15 cellular contexts compared by ENCODE assay signal in the genomic region with DNA sequence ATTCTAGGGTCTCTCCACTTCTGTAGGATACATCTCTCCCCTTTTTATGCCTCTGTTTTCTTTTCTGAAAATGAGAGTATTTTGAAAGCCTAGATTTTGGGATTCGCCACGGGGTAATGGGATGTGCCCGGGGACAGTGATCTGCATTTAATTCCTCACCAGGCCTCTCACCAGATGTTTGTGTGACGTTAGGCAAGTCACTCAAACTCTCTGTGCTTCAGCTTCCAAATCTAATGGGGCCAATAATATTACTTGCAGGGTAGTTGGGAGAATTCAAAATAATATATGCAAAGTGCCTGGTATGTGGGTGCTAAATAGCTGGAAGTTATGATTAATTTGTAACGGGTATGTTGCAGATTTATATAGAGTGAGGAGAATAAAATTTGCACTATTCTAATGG.
"Had no signal": no experiment of that assay in that cellular context is flagged by ENCODE, and none has a peak within 500 bp of the region (broad histone marks: within the 10 kb centered on the region; RNA-seq: fewer than 3 reads in every experiment).

No MANE protein-coding gene starts in this region.

- DNase-seq: activated CD4-positive, alpha-beta T cell treated with anti-CD3 and anti-CD28 coated beads for 36 hours; activated CD4-positive, alpha-beta T cell treated with anti-CD3 and anti-CD28 coated beads, Interleukin-2, amount 50 U/mL, for 48 hours; activated CD8-positive, alpha-beta memory T cell treated with anti-CD3 and anti-CD28 coated beads, Interleukin-2, amount 10 ng/mL, durations not matched to agents 7 days and 5 days; amniotic stem cell; erythroblast; kidney glomerular epithelial cell; naive B cell; spleen had no signal

- ATAC-seq: activated CD4-positive, alpha-beta T cell treated with anti-CD3 and anti-CD28 coated beads for 36 hours; activated CD8-positive, alpha-beta memory T cell treated with anti-CD3 and anti-CD28 coated beads, Interleukin-2, amount 10 ng/mL, durations not matched to agents 7 days and 5 days had no signal

- H3K9me3 ChIP-seq: heart left ventricle, neutrophil, uterus had no signal

- H3K4me1 ChIP-seq: uterus had no signal

- H3K4me3 ChIP-seq: heart left ventricle, uterus had no signal

- H3K27ac ChIP-seq: neutrophil, spleen, uterus had no signal

- H3K27me3 Mint-ChIP-seq: activated CD4-positive, alpha-beta T cell treated with anti-CD3 and anti-CD28 coated beads for 36 hours; activated CD8-positive, alpha-beta memory T cell treated with anti-CD3 and anti-CD28 coated beads, Interleukin-2, amount 10 ng/mL, durations not matched to agents 7 days and 5 days; activated naive CD8-positive, alpha-beta T cell had no signal

- H3K4me3 Mint-ChIP-seq: activated CD4-positive, alpha-beta T cell treated with anti-CD3 and anti-CD28 coated beads for 36 hours; endodermal cell; naive B cell; WTC11 had no signal

- H3K36me3 ChIP-seq: heart left ventricle, neutrophil, spleen, uterus had no signal

- H3K27ac Mint-ChIP-seq: activated CD4-positive, alpha-beta T cell treated with anti-CD3 and anti-CD28 coated beads for 36 hours; activated CD8-positive, alpha-beta memory T cell treated with anti-CD3 and anti-CD28 coated beads, Interleukin-2, amount 10 ng/mL, durations not matched to agents 7 days and 5 days; activated naive CD8-positive, alpha-beta T cell; endodermal cell; memory B cell; WTC11 had no signal

- H3K36me3 Mint-ChIP-seq: activated naive CD8-positive, alpha-beta T cell had no signal

- H3K27me3 ChIP-seq: heart left ventricle, uterus had no signal
